1 cellular context compared by ENCODE assay signal in the genomic region with DNA sequence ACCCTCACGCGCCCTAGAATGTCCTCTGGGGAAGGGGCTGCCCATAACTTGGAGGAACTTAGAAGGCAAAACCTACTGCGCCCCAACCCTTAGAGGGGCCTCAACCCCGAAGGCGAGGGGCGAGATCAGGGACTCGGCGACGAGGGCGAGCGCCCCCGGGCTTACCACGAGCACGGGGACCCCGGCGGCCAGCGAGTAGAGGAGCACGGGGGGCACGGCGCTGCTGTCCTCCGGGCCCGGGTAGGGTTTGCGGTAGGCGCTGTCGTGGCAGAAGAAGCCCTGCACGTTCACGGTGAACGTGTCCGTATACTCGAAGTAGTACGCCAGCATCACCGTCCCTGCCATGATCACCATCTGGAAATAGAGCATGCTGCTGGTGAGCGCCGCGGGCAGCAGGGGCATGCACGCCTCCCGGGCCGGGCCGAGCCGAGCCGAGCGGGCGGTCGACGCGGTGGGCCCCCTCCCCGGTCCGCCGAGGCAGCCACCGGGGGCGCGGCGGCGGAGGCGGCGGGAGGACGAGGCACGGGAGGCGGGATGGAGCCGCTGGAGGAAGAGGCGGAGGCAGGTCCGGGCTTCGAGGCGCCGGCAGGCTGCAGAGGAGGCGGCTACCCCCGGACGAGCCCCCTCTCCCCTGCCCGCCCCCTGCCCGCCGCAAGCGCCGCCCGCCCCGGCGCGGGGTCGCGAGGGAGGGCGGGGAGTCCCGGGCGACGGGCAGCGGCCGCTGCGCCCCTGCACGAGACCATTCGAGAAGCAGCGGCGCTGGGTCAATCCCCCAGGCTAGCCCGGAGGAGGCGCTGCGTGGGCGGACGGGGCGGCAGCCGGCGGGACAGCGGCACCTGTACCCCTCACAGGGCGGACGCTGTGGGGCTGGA.
TF ChIP-seq lines count a peak whose summit lies in the region.

A gene with protein sequence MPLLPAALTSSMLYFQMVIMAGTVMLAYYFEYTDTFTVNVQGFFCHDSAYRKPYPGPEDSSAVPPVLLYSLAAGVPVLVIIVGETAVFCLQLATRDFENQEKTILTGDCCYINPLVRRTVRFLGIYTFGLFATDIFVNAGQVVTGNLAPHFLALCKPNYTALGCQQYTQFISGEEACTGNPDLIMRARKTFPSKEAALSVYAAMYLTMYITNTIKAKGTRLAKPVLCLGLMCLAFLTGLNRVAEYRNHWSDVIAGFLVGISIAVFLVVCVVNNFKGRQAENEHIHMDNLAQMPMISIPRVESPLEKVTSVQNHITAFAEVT (minus strand): TSS at position 592 of the 872 bp plus-strand sequence. CDS start 190 bp downstream, at position 402.

TF ChIP-seq in HepG2, 621 proteins besides CTCF, POLR2A, EP300 and RAD21 (continued from another document):
- TF ChIP-seq, protein P1, sequence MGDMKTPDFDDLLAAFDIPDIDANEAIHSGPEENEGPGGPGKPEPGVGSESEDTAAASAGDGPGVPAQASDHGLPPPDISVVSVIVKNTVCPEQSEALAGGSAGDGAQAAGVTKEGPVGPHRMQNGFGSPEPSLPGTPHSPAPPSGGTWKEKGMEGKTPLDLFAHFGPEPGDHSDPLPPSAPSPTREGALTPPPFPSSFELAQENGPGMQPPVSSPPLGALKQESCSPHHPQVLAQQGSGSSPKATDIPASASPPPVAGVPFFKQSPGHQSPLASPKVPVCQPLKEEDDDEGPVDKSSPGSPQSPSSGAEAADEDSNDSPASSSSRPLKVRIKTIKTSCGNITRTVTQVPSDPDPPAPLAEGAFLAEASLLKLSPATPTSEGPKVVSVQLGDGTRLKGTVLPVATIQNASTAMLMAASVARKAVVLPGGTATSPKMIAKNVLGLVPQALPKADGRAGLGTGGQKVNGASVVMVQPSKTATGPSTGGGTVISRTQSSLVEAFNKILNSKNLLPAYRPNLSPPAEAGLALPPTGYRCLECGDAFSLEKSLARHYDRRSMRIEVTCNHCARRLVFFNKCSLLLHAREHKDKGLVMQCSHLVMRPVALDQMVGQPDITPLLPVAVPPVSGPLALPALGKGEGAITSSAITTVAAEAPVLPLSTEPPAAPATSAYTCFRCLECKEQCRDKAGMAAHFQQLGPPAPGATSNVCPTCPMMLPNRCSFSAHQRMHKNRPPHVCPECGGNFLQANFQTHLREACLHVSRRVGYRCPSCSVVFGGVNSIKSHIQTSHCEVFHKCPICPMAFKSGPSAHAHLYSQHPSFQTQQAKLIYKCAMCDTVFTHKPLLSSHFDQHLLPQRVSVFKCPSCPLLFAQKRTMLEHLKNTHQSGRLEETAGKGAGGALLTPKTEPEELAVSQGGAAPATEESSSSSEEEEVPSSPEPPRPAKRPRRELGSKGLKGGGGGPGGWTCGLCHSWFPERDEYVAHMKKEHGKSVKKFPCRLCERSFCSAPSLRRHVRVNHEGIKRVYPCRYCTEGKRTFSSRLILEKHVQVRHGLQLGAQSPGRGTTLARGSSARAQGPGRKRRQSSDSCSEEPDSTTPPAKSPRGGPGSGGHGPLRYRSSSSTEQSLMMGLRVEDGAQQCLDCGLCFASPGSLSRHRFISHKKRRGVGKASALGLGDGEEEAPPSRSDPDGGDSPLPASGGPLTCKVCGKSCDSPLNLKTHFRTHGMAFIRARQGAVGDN (CRISPR knock-in tag; IDR thresholded peaks at IDR 0.05), result peak; percentile 9; the same call in 1 of the 2 replicates
TF ChIP-seq in HepG2: peak in this region for 1.
